In the genomic region with DNA sequence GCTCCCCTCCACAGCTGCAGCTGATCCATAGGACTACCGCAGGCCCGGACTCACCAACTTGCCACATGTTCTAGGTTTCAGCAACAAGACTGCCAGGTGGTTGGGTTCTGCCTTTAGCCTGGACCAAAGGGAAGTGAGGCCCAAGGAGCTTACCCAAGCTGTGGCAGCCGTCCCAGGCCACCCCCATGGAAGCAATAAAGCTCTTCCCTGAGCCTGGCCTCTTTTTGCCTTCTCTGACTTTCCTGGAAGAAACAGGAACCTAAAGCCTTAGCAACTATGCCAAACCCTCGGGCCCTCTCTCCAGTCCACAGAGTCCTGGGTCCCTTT, we compare ENCODE assay signal across 19 cellular contexts. TPM values are rescaled to one million over a fixed set of nuclear protein-coding genes. Genes with fewer than 3 reads are reported as not detected.
"Had no signal": no experiment of that assay in that cellular context is flagged by ENCODE, and none has a peak within 500 bp of the region (broad histone marks: within the 10 kb centered on the region; RNA-seq: fewer than 3 reads in every experiment).

No MANE protein-coding gene starts in this region.

- H3K4me3 Mint-ChIP-seq: activated T-helper 17 cell treated with anti-CD3 and anti-CD28 coated beads, Interleukin-2, amount 50 U/mL, for 72 hours; dendritic cell treated with granulocyte-macrophage colony-stimulating factor and Interleukin-4, amounts not matched to agents 40 ng/mL and 50 ng/mL, for 4 days; effector memory CD8-positive, alpha-beta T cell; naive thymus-derived CD4-positive, alpha-beta T cell; T-helper 2 cell treated with Interferon-gamma antibody and Interleukin-4, amounts not matched to agents 5 μg/mL and 100 μg/mL, for 36 hours had no signal

- H3K9me3 ChIP-seq: mucosa of descending colon, right atrium auricular region, tibial nerve, vagina had no signal

- DNase-seq: activated CD4-positive, alpha-beta T cell treated with anti-CD3 and anti-CD28 coated beads, Interleukin-2, amount 50 U/mL, for 48 hours; activated naive CD4-positive, alpha-beta T cell treated with Interleukin-2 at 50 U/mL for 16 hours; anterior cingulate cortex; brain microvascular endothelial cell; effector memory CD8-positive, alpha-beta T cell; islet precursor cell; naive thymus-derived CD4-positive, alpha-beta T cell; occipital lobe; stimulated activated naive CD4-positive, alpha-beta T cell treated with Interleukin-2 at 50 U/mL for 16 hours; substantia nigra had no signal

- H3K4me3 ChIP-seq: mucosa of descending colon, right atrium auricular region, skin epidermis, tibial nerve, vagina had no signal

- H3K27me3 ChIP-seq: brain microvascular endothelial cell, vagina had no signal

- H3K27ac Mint-ChIP-seq: activated T-helper 17 cell treated with anti-CD3 and anti-CD28 coated beads, Interleukin-2, amount 50 U/mL, for 72 hours; dendritic cell treated with granulocyte-macrophage colony-stimulating factor and Interleukin-4, amounts not matched to agents 40 ng/mL and 50 ng/mL, for 4 days; effector memory CD8-positive, alpha-beta T cell; naive thymus-derived CD4-positive, alpha-beta T cell; T-helper 2 cell treated with Interferon-gamma antibody and Interleukin-4, amounts not matched to agents 5 μg/mL and 100 μg/mL, for 36 hours had no signal

- H3K27ac ChIP-seq: brain microvascular endothelial cell, right atrium auricular region, tibial nerve had no signal

- H3K9me3 Mint-ChIP-seq: activated T-helper 17 cell treated with anti-CD3 and anti-CD28 coated beads, Interleukin-2, amount 50 U/mL, for 72 hours; dendritic cell treated with granulocyte-macrophage colony-stimulating factor and Interleukin-4, amounts not matched to agents 40 ng/mL and 50 ng/mL, for 4 days; effector memory CD8-positive, alpha-beta T cell; T-helper 2 cell treated with Interferon-gamma antibody and Interleukin-4, amounts not matched to agents 5 μg/mL and 100 μg/mL, for 36 hours had no signal

- H3K36me3 ChIP-seq: right atrium auricular region, vagina had no signal

RNA-seq across cellular contexts. Expression of a gene that starts 2.7 kb away (rescaled TPM):
- total RNA-seq: lung microvascular endothelial cell had no signal
- polyA plus RNA-seq: naive thymus-derived CD4-positive, alpha-beta T cell had no signal

RNA-seq across cellular contexts. Expression of a gene that starts 48.1 kb away (rescaled TPM):
- polyA plus RNA-seq: naive thymus-derived CD4-positive, alpha-beta T cell had no signal
